8 cellular contexts compared by ENCODE assay signal in the genomic region with DNA sequence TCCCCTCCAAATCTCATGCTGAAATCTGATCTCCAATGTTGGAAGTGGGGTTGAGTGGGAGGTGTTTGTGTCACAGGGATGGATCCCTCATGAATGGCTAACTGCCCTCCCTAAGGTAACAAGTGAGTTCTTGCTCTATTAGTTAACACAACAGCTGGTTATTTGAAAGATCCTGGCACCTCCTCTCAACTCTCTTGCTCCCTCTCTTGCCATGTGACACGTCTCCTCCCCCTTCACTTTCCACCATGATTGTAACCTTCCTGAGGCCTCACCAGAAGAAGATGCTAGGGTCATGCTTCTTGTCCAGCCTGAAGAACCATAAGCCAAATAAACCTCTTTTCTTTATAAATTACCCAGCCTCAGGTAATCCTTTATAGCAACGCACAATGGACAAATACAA. TPM values are rescaled to one million over a fixed set of nuclear protein-coding genes. Genes with fewer than 3 reads are reported as not detected.
"Had no signal": no experiment of that assay in that cellular context is flagged by ENCODE, and none has a peak within 500 bp of the region (broad histone marks: within the 10 kb centered on the region; RNA-seq: fewer than 3 reads in every experiment).

No MANE protein-coding gene starts in this region.

- H2AFZ ChIP-seq: GM23338 had no signal

- FAIRE-seq: H1, H54, HTR-8/SVneo had no signal

- DNase-seq: H9, HCEC 1CT, IMR-90 had no signal

- H3K4me3 ChIP-seq: GM23338 had no signal

- ATAC-seq: GM23338 had no signal

RNA-seq across cellular contexts. Expression of a gene that starts 28.5 kb away (rescaled TPM):
- total RNA-seq: HT-29 had no signal

RNA-seq across cellular contexts. Expression of a gene that starts 54.0 kb away (rescaled TPM):
- total RNA-seq: GM23338, H1, H9, HT-29, IMR-90 had no signal
- polyA plus RNA-seq: H1, IMR-90 had no signal
